Comparison of ENCODE assay signal across 1 cellular context in genomic region chr20:59165794-59166709, GRCh38.
TF ChIP-seq lines count a peak whose summit lies in the region.

No MANE protein-coding gene starts in this region.

TF ChIP-seq in SK-N-SH, 30 proteins besides CTCF, POLR2A, EP300 and RAD21 (continued from another document):
- no peak for TF ChIP-seq GABPA (IDR thresholded peaks at IDR 0.05; ENCODE audit: low read depth)
